ENCODE assay signal across 8 cellular contexts in genomic region chr1:231315887-231316286, GRCh38. TPM values are rescaled to one million over a fixed set of nuclear protein-coding genes. Genes with fewer than 3 reads are reported as not detected.
DNase-seq lines count a peak whose midpoint lies in the region; ATAC-seq and TF ChIP-seq lines count a peak whose summit lies in the region.

No MANE protein-coding gene starts in this region.

- H3K9me3 Mint-ChIP-seq in MCF 10A (ENCODE audit: unreplicated experiment) = no peaks in the 10 kb centered on the region
- H3K9me3 Mint-ChIP-seq in activated naive CD8-positive, alpha-beta T cell treated with anti-CD3 and anti-CD28 coated beads, Interleukin-2, amount 10 ng/mL, durations not matched to agents 7 days and 5 days = no peaks in the 10 kb centered on the region
- no peaks in the 10 kb centered on the region for H3K9me3 Mint-ChIP-seq in type B pancreatic cell

- H3K4me1 Mint-ChIP-seq in MCF 10A (ENCODE audit: insufficient read depth, unreplicated experiment) (peaks cover 6% of the 10 kb centered on the region), type B pancreatic cell (ENCODE audit: unreplicated experiment) (no peaks in the 10 kb centered on the region)
- peaks cover 3% of the 10 kb centered on the region for H3K4me1 Mint-ChIP-seq in activated naive CD8-positive, alpha-beta T cell treated with anti-CD3 and anti-CD28 coated beads, Interleukin-2, amount 10 ng/mL, durations not matched to agents 7 days and 5 days

- CTCF ChIA-PET in MCF 10A (lab: Yijun Ruan, JAX) (interaction anchor here (0.6 to 3.0 kb wide), 17 partner anchors 9 to 1922 kb away, joined by 3 to 19 read pairs (median 3); no protein-coding TSS in a partner anchor), PC-9 (lab: Charles Lee) (interaction anchor here (0.7 kb wide), 1 partner anchor 18 kb away, joined by 10 read pairs; no protein-coding TSS in a partner anchor)

- peak; percentile 73 for DNase-seq in MCF 10A (ENCODE audit: unreplicated experiment)
- no peak for DNase-seq in breast epithelium (ENCODE audit: low spot score in 2 of 2)
- peak in 1 of 2 experiments; percentile 11 for DNase-seq in PC-9
- peak; percentile 61 for DNase-seq in activated naive CD8-positive, alpha-beta T cell treated with anti-CD3 and anti-CD28 coated beads, Interleukin-2, amount 10 ng/mL, durations not matched to agents 7 days and 5 days
- DNase-seq in left colon = peak in 1 of 2 donors; percentile 48
- peak; percentile 58 for DNase-seq in type B pancreatic cell (ENCODE audit: extremely low spot score, unreplicated experiment)
- DNase-seq in NCI-H1105 (lab: John Stamatoyannopoulos, UW) = no peak

- no peak for TF ChIP-seq POLR2A in breast epithelium (IDR thresholded peaks at IDR 0.05)

- no peaks in the 10 kb centered on the region for H3K9me2 ChIP-seq in PC-9 (ENCODE audit: insufficient read depth)

- no peaks in the 10 kb centered on the region for H3K27me3 ChIP-seq in breast epithelium
- no peaks in the 10 kb centered on the region for H3K27me3 ChIP-seq in PC-9 (ENCODE audit: insufficient read depth, low read depth)

- no peaks in the 10 kb centered on the region for H3F3A ChIP-seq in PC-9 (ENCODE audit: insufficient read depth, low read depth)

- no peaks in the 10 kb centered on the region for H3K79me2 ChIP-seq in PC-9 (ENCODE audit: low read depth)

- no peak overlapping the region for H2AFZ ChIP-seq in PC-9

- H3K27ac ChIP-seq in breast epithelium = no peak overlapping the region
- no peak overlapping the region for H3K27ac ChIP-seq in PC-9

- H3K36me3 ChIP-seq in breast epithelium = no peaks in the 10 kb centered on the region
- no peaks in the 10 kb centered on the region for H3K36me3 ChIP-seq in PC-9 (ENCODE audit: low read depth)

- H3K36me3 Mint-ChIP-seq in MCF 10A (ENCODE audit: insufficient read depth, unreplicated experiment) (no peaks in the 10 kb centered on the region), type B pancreatic cell (no peaks in the 10 kb centered on the region)
- H3K36me3 Mint-ChIP-seq in activated naive CD8-positive, alpha-beta T cell treated with anti-CD3 and anti-CD28 coated beads, Interleukin-2, amount 10 ng/mL, durations not matched to agents 7 days and 5 days = no peaks in the 10 kb centered on the region

- no peaks in the 10 kb centered on the region for H4K20me1 ChIP-seq in PC-9 (ENCODE audit: insufficient read depth)

- peak; percentile 81 for ATAC-seq in HG02870 (IDR thresholded peaks at IDR 0.05; ENCODE audit: unreplicated experiment)
- ATAC-seq in activated naive CD8-positive, alpha-beta T cell treated with anti-CD3 and anti-CD28 coated beads, Interleukin-2, amount 10 ng/mL, durations not matched to agents 7 days and 5 days (ENCODE audit: low read depth) = peak; percentile 85
- peak; percentile 60 for ATAC-seq in left colon

- POLR2A ChIA-PET in MCF 10A (lab: Yijun Ruan, JAX) (interaction anchor here (0.6 to 1.2 kb wide), 4 partner anchors 21 to 74 kb away, joined by 3 to 4 read pairs (median 4); partner anchors contain the start of gene EXOC8), PC-9 (lab: Charles Lee; ENCODE audit: unreplicated experiment) (no interaction called here)
- POLR2A ChIA-PET in activated naive CD8-positive, alpha-beta T cell treated with anti-CD3 and anti-CD28 coated beads, Interleukin-2, amount 10 ng/mL, durations not matched to agents 7 days and 5 days (lab: Charles Lee) = no interaction called here

- H3K9me3 ChIP-seq in breast epithelium (no peaks in the 10 kb centered on the region), PC-9 (ENCODE audit: insufficient read depth, low read depth) (no peaks in the 10 kb centered on the region)

- H3K4me3 Mint-ChIP-seq in MCF 10A (ENCODE audit: unreplicated experiment) (no peak overlapping the region), type B pancreatic cell (no peak overlapping the region)
- no peak overlapping the region for H3K4me3 Mint-ChIP-seq in activated naive CD8-positive, alpha-beta T cell treated with anti-CD3 and anti-CD28 coated beads, Interleukin-2, amount 10 ng/mL, durations not matched to agents 7 days and 5 days

- no peak overlapping the region for H3K4me2 ChIP-seq in PC-9

- intact Hi-C loops in MCF 10A (cut with micrococcal nuclease) (loop anchor here (1.0 kb wide), 1 partner anchor 274 kb away; no protein-coding TSS in a partner anchor), breast epithelium (cut with DNase I; ENCODE audit: low total_unique reads) (no loop called here), PC-9 (cut with micrococcal nuclease; ENCODE audit: unreplicated experiment) (no loop called here), left colon (cut with DNase I, micrococcal nuclease) (no loop called here)

- no TSS peak for BruUV-seq in MCF 10A (replicated peaks; lab: Mats Ljungman, UMichigan)
- no TSS peak for BruUV-seq in PC-9 (replicated peaks; lab: Mats Ljungman, UMichigan)

- TF ChIP-seq CTCF in MCF 10A (IDR thresholded peaks at IDR 0.05; ENCODE audit: unreplicated experiment) = peak; percentile 69
- TF ChIP-seq CTCF in breast epithelium (IDR thresholded peaks at IDR 0.05) = peak in 1 of 3 donors; percentile 19
- peak; percentile 52; the same call in 1 of the 2 replicates for TF ChIP-seq CTCF in PC-9 (conservative IDR thresholded peaks at IDR 0.05)
- TF ChIP-seq CTCF in type B pancreatic cell (conservative IDR thresholded peaks at IDR 0.05) = peak; percentile 61

- no peaks in the 10 kb centered on the region for H3K27me3 Mint-ChIP-seq in MCF 10A (ENCODE audit: insufficient read depth, unreplicated experiment)
- H3K27me3 Mint-ChIP-seq in activated naive CD8-positive, alpha-beta T cell treated with anti-CD3 and anti-CD28 coated beads, Interleukin-2, amount 10 ng/mL, durations not matched to agents 7 days and 5 days = no peaks in the 10 kb centered on the region
- H3K27me3 Mint-ChIP-seq in type B pancreatic cell = no peaks in the 10 kb centered on the region

- no peaks in the 10 kb centered on the region for H3K4me1 ChIP-seq in breast epithelium
- no peaks in the 10 kb centered on the region for H3K4me1 ChIP-seq in PC-9 (replicated peaks; ENCODE audit: insufficient read depth)

- H3K27ac Mint-ChIP-seq in MCF 10A (ENCODE audit: low read depth, unreplicated experiment) (no peak overlapping the region), type B pancreatic cell (no peak overlapping the region)
- H3K27ac Mint-ChIP-seq in activated naive CD8-positive, alpha-beta T cell treated with anti-CD3 and anti-CD28 coated beads, Interleukin-2, amount 10 ng/mL, durations not matched to agents 7 days and 5 days = no peak overlapping the region

- H3K4me3 ChIP-seq in breast epithelium = no peak overlapping the region
- no peak overlapping the region for H3K4me3 ChIP-seq in PC-9

RNA-seq across cellular contexts. Expression of gene EXOC8, which starts 21.8 kb away (rescaled TPM):
- total RNA-seq in MCF 10A (2022) (24.0 and 28.5 TPM in 2 replicates), breast epithelium (10 to 100 TPM; 13.1 to 17.7 (median 15.0) TPM), PC-9 (2021) (11.2 and 12.1 TPM in 2 replicates), left colon (10 to 100 TPM; 12.2 to 14.1 TPM), type B pancreatic cell (ENCODE audit: low replicate concordance) (13.1 and 19.2 TPM in 2 replicates)
- total RNA-seq in activated naive CD8-positive, alpha-beta T cell treated with anti-CD3 and anti-CD28 coated beads, Interleukin-2, amount 10 ng/mL, durations not matched to agents 7 days and 5 days = 10 to 100 TPM; 24.0 to 24.3 TPM

RNA-seq across cellular contexts. Expression of gene SPRTN, which starts 22.2 kb away (rescaled TPM):
- total RNA-seq in MCF 10A (2022) (30.4 and 36.9 TPM in 2 replicates), breast epithelium (10 to 100 TPM; 13.8 to 23.6 (median 15.2) TPM), PC-9 (2021) (14.6 and 16.7 TPM in 2 replicates), left colon (1 to 10 TPM; 7.2 to 9.4 TPM), type B pancreatic cell (ENCODE audit: low replicate concordance) (12.3 and 14.5 TPM in 2 replicates)
- 10 to 100 TPM; 14.7 to 19.0 TPM for total RNA-seq in activated naive CD8-positive, alpha-beta T cell treated with anti-CD3 and anti-CD28 coated beads, Interleukin-2, amount 10 ng/mL, durations not matched to agents 7 days and 5 days

Comparison
In these comparisons a context has a peak if more than half of its experiments do, and no peak if none do; other contexts are left out.
1. DNase-seq: peak in MCF 10A (single experiment), activated naive CD8-positive, alpha-beta T cell treated with anti-CD3 and anti-CD28 coated beads, Interleukin-2, amount 10 ng/mL, durations not matched to agents 7 days and 5 days (single experiment) and type B pancreatic cell (single experiment); none in breast epithelium (0 of 2) and NCI-H1105 (single experiment).
2. Peak in every context shown above with its lines, with median percentiles within 50 percentile points of each other: ATAC-seq.